16 cellular contexts compared by ENCODE assay signal in the genomic region with DNA sequence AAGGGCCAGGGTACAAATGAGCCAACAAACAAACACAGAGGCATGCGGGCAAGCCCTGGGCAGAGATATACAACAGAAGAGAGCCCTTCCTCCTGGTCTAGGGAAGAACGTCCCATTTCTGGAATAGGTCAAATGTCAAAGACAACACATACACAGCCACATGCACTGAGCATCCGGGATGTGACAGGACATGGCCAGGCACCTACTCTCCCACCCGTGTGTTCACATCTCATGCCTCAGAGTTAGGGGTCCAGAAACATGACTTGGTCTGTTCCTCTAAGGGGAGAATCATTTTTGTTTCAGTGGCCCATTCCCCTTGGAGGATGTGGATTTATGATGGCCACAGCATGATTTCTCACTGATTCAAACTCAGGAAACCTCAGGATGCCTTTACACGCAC. TPM values are rescaled to one million over a fixed set of nuclear protein-coding genes. Genes with fewer than 3 reads are reported as not detected.
DNase-seq lines count a peak whose midpoint lies in the region; ATAC-seq and TF ChIP-seq lines count a peak whose summit lies in the region.
"Had no signal": no experiment of that assay in that cellular context is flagged by ENCODE, and none has a peak within 500 bp of the region (broad histone marks: within the 10 kb centered on the region; RNA-seq: fewer than 3 reads in every experiment).

No MANE protein-coding gene starts in this region.

- H3K4me1 Mint-ChIP-seq in CD8-positive, alpha-beta memory T cell: peaks cover 46 to 78% (median 65%) of the 10 kb centered on the region in 3 donors
- H3K4me1 Mint-ChIP-seq in activated T-helper 2 cell treated with anti-CD3 and anti-CD28 coated beads, Interferon-gamma antibody, Interleukin-2, Interleukin-4, amounts not matched to agents 10 μg/mL and 5 μg/mL and 100 μg/mL, durations not matched to agents 14 hours and 24 hours and 36 hours (ENCODE audit: low read depth): peaks cover 82% of the 10 kb centered on the region
- H3K4me1 Mint-ChIP-seq in neural crest cell: peaks cover 27% of the 10 kb centered on the region
- H3K4me1 Mint-ChIP-seq in osteocyte (ENCODE audit: unreplicated experiment): no peaks in the 10 kb centered on the region

- peak overlapping the region; percentile 65 for H3K27ac ChIP-seq in AG04450 (ENCODE audit: low read depth, low read length)
- H3K27ac ChIP-seq in CD8-positive, alpha-beta memory T cell (ENCODE audit: low read depth, low read length): no peak overlapping the region
- H3K27ac ChIP-seq: C4-2B, SK-N-MC had no signal

- CTCF ChIA-PET in AG04450 (lab: Charles Lee): interaction anchor here (0.9 to 1.5 kb wide), 3 partner anchors 8 to 37 kb away, joined by 3 to 4 read pairs (median 4); no protein-coding TSS in a partner anchor
- CTCF ChIA-PET in CD8-positive, alpha-beta memory T cell (lab: Charles Lee): interaction anchor here (2.1 to 33.9 kb wide), 3 partner anchors 17 to 34 kb away, joined by 7 to 945 read pairs (median 177); no protein-coding TSS in a partner anchor

- ATAC-seq in GM21619 (IDR thresholded peaks at IDR 0.05; ENCODE audit: unreplicated experiment): no peak

- no peak for TF ChIP-seq CTCF in AG04450 (IDR thresholded peaks at IDR 0.05; ENCODE audit: low read depth, low read length)
- no peak for TF ChIP-seq CTCF in neural crest cell (conservative IDR thresholded peaks at IDR 0.05)
- TF ChIP-seq CTCF in osteocyte (IDR thresholded peaks at IDR 0.05): no peak

- intact Hi-C loops in activated T-helper 2 cell treated with anti-CD3 and anti-CD28 coated beads, Interferon-gamma antibody, Interleukin-2, Interleukin-4, amounts not matched to agents 10 μg/mL and 5 μg/mL and 100 μg/mL, durations not matched to agents 14 hours and 24 hours and 36 hours (cut with micrococcal nuclease): loop anchor here (5.0 to 10.0 kb wide), 4 partner anchors 418 to 1545 kb away; partner anchors contain the start of gene ITPK1

- peak overlapping the region in 4 of 8 donors; percentile 36 to 90 (median 68) for H3K27ac Mint-ChIP-seq in CD8-positive, alpha-beta memory T cell
- H3K27ac Mint-ChIP-seq in activated T-helper 2 cell treated with anti-CD3 and anti-CD28 coated beads, Interferon-gamma antibody, Interleukin-2, Interleukin-4, amounts not matched to agents 10 μg/mL and 5 μg/mL and 100 μg/mL, durations not matched to agents 14 hours and 24 hours and 36 hours: peak overlapping the region; percentile 100
- peak overlapping the region; percentile 87 for H3K27ac Mint-ChIP-seq in neural crest cell (ENCODE audit: unreplicated experiment)
- H3K27ac Mint-ChIP-seq in osteocyte (ENCODE audit: unreplicated experiment): no peak overlapping the region
- H3K27ac Mint-ChIP-seq: dendritic cell treated with granulocyte-macrophage colony-stimulating factor and Interleukin-4, amounts not matched to agents 40 ng/mL and 50 ng/mL, for 4 days had no signal

- peak overlapping the region in 3 of 7 donors; percentile 13 to 80 (median 65) for H3K4me3 Mint-ChIP-seq in CD8-positive, alpha-beta memory T cell
- peak overlapping the region; percentile 83 for H3K4me3 Mint-ChIP-seq in activated T-helper 2 cell treated with anti-CD3 and anti-CD28 coated beads, Interferon-gamma antibody, Interleukin-2, Interleukin-4, amounts not matched to agents 10 μg/mL and 5 μg/mL and 100 μg/mL, durations not matched to agents 14 hours and 24 hours and 36 hours (ENCODE audit: low read depth)
- H3K4me3 Mint-ChIP-seq in neural crest cell (no peak overlapping the region), osteocyte (ENCODE audit: unreplicated experiment) (no peak overlapping the region)
- H3K4me3 Mint-ChIP-seq: dendritic cell treated with granulocyte-macrophage colony-stimulating factor and Interleukin-4, amounts not matched to agents 40 ng/mL and 50 ng/mL, for 4 days had no signal

- peaks cover 7% of the 10 kb centered on the region for H3K9me3 ChIP-seq in AG04450 (ENCODE audit: control insufficient read depth, insufficient read depth, low read length)
- H3K9me3 ChIP-seq in CD8-positive, alpha-beta memory T cell (ENCODE audit: low read length): peaks cover 16% of the 10 kb centered on the region
- H3K9me3 ChIP-seq: mucosa of descending colon had no signal

- H3K4me3 ChIP-seq in AG04450 (ENCODE audit: low read depth, low read length): no peak overlapping the region
- H3K4me3 ChIP-seq in CD8-positive, alpha-beta memory T cell (ENCODE audit: low read length): peak overlapping the region; percentile 19
- H3K4me3 ChIP-seq: mucosa of descending colon, SK-N-MC had no signal

- peaks cover 2 to 25% (median 23%) of the 10 kb centered on the region in 5 donors for H3K9me3 Mint-ChIP-seq in CD8-positive, alpha-beta memory T cell
- peaks cover 8% of the 10 kb centered on the region for H3K9me3 Mint-ChIP-seq in activated T-helper 2 cell treated with anti-CD3 and anti-CD28 coated beads, Interferon-gamma antibody, Interleukin-2, Interleukin-4, amounts not matched to agents 10 μg/mL and 5 μg/mL and 100 μg/mL, durations not matched to agents 14 hours and 24 hours and 36 hours
- H3K9me3 Mint-ChIP-seq in neural crest cell (peaks cover 2% of the 10 kb centered on the region), osteocyte (ENCODE audit: unreplicated experiment) (no peaks in the 10 kb centered on the region)
- H3K9me3 Mint-ChIP-seq: activated B cell treated with CpG ODN at 0.5 μM for 24 hours; dendritic cell treated with granulocyte-macrophage colony-stimulating factor and Interleukin-4, amounts not matched to agents 40 ng/mL and 50 ng/mL, for 4 days had no signal

- POLR2A ChIA-PET in AG04450 (lab: Yijun Ruan, JAX): interaction anchor here (0.9 to 1.4 kb wide), 2 partner anchors 8 to 13 kb away, joined by 3 to 4 read pairs; no protein-coding TSS in a partner anchor
- POLR2A ChIA-PET in CD8-positive, alpha-beta memory T cell (lab: Charles Lee): interaction anchor here (0.7 to 2.2 kb wide), 3 partner anchors 14 to 37 kb away, joined by 3 to 8 read pairs (median 3); no protein-coding TSS in a partner anchor

- H3K27me3 ChIP-seq in AG04450 (ENCODE audit: control insufficient read depth, insufficient read depth, low read length): no peaks in the 10 kb centered on the region
- no peaks in the 10 kb centered on the region for H3K27me3 ChIP-seq in CD8-positive, alpha-beta memory T cell (ENCODE audit: insufficient read depth, low read length, poor library complexity, severe bottlenecking)

- H3K27me3 Mint-ChIP-seq in CD8-positive, alpha-beta memory T cell: peaks cover 0 to 2% of the 10 kb centered on the region in 2 donors
- H3K27me3 Mint-ChIP-seq in activated T-helper 2 cell treated with anti-CD3 and anti-CD28 coated beads, Interferon-gamma antibody, Interleukin-2, Interleukin-4, amounts not matched to agents 10 μg/mL and 5 μg/mL and 100 μg/mL, durations not matched to agents 14 hours and 24 hours and 36 hours (ENCODE audit: low read depth): no peaks in the 10 kb centered on the region
- no peaks in the 10 kb centered on the region for H3K27me3 Mint-ChIP-seq in neural crest cell (ENCODE audit: low read depth)
- peaks cover 46% of the 10 kb centered on the region for H3K27me3 Mint-ChIP-seq in osteocyte (ENCODE audit: unreplicated experiment)

- peaks cover 1 to 14% (median 3%) of the 10 kb centered on the region in 3 donors for H3K36me3 Mint-ChIP-seq in CD8-positive, alpha-beta memory T cell
- H3K36me3 Mint-ChIP-seq in activated T-helper 2 cell treated with anti-CD3 and anti-CD28 coated beads, Interferon-gamma antibody, Interleukin-2, Interleukin-4, amounts not matched to agents 10 μg/mL and 5 μg/mL and 100 μg/mL, durations not matched to agents 14 hours and 24 hours and 36 hours (ENCODE audit: low read depth): peaks cover 42% of the 10 kb centered on the region
- H3K36me3 Mint-ChIP-seq in neural crest cell (ENCODE audit: low read depth): no peaks in the 10 kb centered on the region
- H3K36me3 Mint-ChIP-seq in osteocyte (ENCODE audit: unreplicated experiment): no peaks in the 10 kb centered on the region

- DNase-seq in AG04450 (ENCODE audit: low read depth, low spot score) (no peak), neural crest cell (ENCODE audit: low read depth, low spot score) (no peak), kidney glomerular epithelial cell (lab: John Stamatoyannopoulos, UW) (no peak), NCI-H446 (lab: John Stamatoyannopoulos, UW) (no peak), osteocyte (ENCODE audit: extremely low spot score, unreplicated experiment) (no peak)
- no peak for DNase-seq in CD8-positive, alpha-beta memory T cell
- DNase-seq in activated T-helper 2 cell treated with anti-CD3 and anti-CD28 coated beads, Interferon-gamma antibody, Interleukin-2, Interleukin-4, amounts not matched to agents 10 μg/mL and 5 μg/mL and 100 μg/mL, durations not matched to agents 14 hours and 24 hours and 36 hours (ENCODE audit: low spot score): no peak
- DNase-seq: activated B cell treated with CpG ODN at 0.5 μM for 24 hours; foreskin fibroblast; stimulated activated CD4-positive, alpha-beta T cell treated with anti-CD3 and anti-CD28 coated beads, Interleukin-4, amount 100 ng/mL, for 4 hours had no signal

- peaks cover 42% of the 10 kb centered on the region for H3K4me1 ChIP-seq in CD8-positive, alpha-beta memory T cell (ENCODE audit: insufficient read depth, low read length)

- no peaks in the 10 kb centered on the region for H3K36me3 ChIP-seq in CD8-positive, alpha-beta memory T cell (ENCODE audit: insufficient read depth, low read length)

RNA-seq across cellular contexts. Expression of gene ASB2, which starts 0.8 kb away (rescaled TPM):
- polyA plus RNA-seq in AG04450 (2011; rRNA removed): 1.6 and 2.0 TPM in 2 replicates
- polyA minus RNA-seq in AG04450 (2011; rRNA and poly(A)+ RNA removed): 1.4 and 1.9 TPM in 2 replicates
- total RNA-seq in CD8-positive, alpha-beta memory T cell: 10 to 100 TPM; 93.5 to 98.0 TPM
- 4.8 TPM for polyA plus RNA-seq in CD8-positive, alpha-beta memory T cell
- total RNA-seq in activated T-helper 2 cell treated with anti-CD3 and anti-CD28 coated beads, Interferon-gamma antibody, Interleukin-2, Interleukin-4, amounts not matched to agents 10 μg/mL and 5 μg/mL and 100 μg/mL, durations not matched to agents 14 hours and 24 hours and 36 hours: 19.8 TPM in 2 replicates
- total RNA-seq in neural crest cell (3.0 and 3.5 TPM in 2 replicates), osteocyte (0.34 and 0.38 TPM in 2 replicates)

RNA-seq across cellular contexts. Expression of gene CCDC197, which starts 19.9 kb away (rescaled TPM):
- polyA plus RNA-seq in AG04450 (2011; rRNA removed): not detected in 2 replicates
- not detected in 2 replicates for polyA minus RNA-seq in AG04450 (2011; rRNA and poly(A)+ RNA removed)
- not detected for total RNA-seq in CD8-positive, alpha-beta memory T cell
- polyA plus RNA-seq in CD8-positive, alpha-beta memory T cell: not detected
- 0.11 TPM in 1 of 2 replicates, not detected in the other for total RNA-seq in activated T-helper 2 cell treated with anti-CD3 and anti-CD28 coated beads, Interferon-gamma antibody, Interleukin-2, Interleukin-4, amounts not matched to agents 10 μg/mL and 5 μg/mL and 100 μg/mL, durations not matched to agents 14 hours and 24 hours and 36 hours
- total RNA-seq in neural crest cell: not detected in 2 replicates
- total RNA-seq in osteocyte: not detected in 2 replicates
- total RNA-seq: activated B cell treated with CpG ODN at 0.5 μM for 24 hours, mucosa of descending colon, renal cortical epithelial cell had no signal

RNA-seq across cellular contexts. Expression of gene OTUB2, which starts 49.0 kb away (rescaled TPM):
- polyA plus RNA-seq in AG04450 (2011; rRNA removed): 2.1 and 2.3 TPM in 2 replicates
- 5.1 and 5.3 TPM in 2 replicates for polyA minus RNA-seq in AG04450 (2011; rRNA and poly(A)+ RNA removed)
- total RNA-seq in CD8-positive, alpha-beta memory T cell: 1 to 10 TPM; 1.1 to 1.8 TPM
- 0.12 TPM for polyA plus RNA-seq in CD8-positive, alpha-beta memory T cell
- total RNA-seq in activated T-helper 2 cell treated with anti-CD3 and anti-CD28 coated beads, Interferon-gamma antibody, Interleukin-2, Interleukin-4, amounts not matched to agents 10 μg/mL and 5 μg/mL and 100 μg/mL, durations not matched to agents 14 hours and 24 hours and 36 hours: 2.1 and 2.3 TPM in 2 replicates
- total RNA-seq in neural crest cell (4.4 and 4.8 TPM in 2 replicates), osteocyte (1.3 TPM in 2 replicates)
- total RNA-seq: activated B cell treated with CpG ODN at 0.5 μM for 24 hours had no signal

RNA-seq across cellular contexts. Expression of gene FAM181A, which starts 50.0 kb away (rescaled TPM):
- not detected in 2 replicates for polyA plus RNA-seq in AG04450 (2011; rRNA removed)
- polyA minus RNA-seq in AG04450 (2011; rRNA and poly(A)+ RNA removed): not detected in 2 replicates
- total RNA-seq in CD8-positive, alpha-beta memory T cell: not detected
- not detected for polyA plus RNA-seq in CD8-positive, alpha-beta memory T cell
- not detected in 2 replicates for total RNA-seq in activated T-helper 2 cell treated with anti-CD3 and anti-CD28 coated beads, Interferon-gamma antibody, Interleukin-2, Interleukin-4, amounts not matched to agents 10 μg/mL and 5 μg/mL and 100 μg/mL, durations not matched to agents 14 hours and 24 hours and 36 hours
- 13.4 and 14.7 TPM in 2 replicates for total RNA-seq in neural crest cell
- not detected in 2 replicates for total RNA-seq in osteocyte
- total RNA-seq: activated B cell treated with CpG ODN at 0.5 μM for 24 hours, mucosa of descending colon, renal cortical epithelial cell had no signal
